Comparison of ENCODE assay signal across 1 cellular context in the genomic region with DNA sequence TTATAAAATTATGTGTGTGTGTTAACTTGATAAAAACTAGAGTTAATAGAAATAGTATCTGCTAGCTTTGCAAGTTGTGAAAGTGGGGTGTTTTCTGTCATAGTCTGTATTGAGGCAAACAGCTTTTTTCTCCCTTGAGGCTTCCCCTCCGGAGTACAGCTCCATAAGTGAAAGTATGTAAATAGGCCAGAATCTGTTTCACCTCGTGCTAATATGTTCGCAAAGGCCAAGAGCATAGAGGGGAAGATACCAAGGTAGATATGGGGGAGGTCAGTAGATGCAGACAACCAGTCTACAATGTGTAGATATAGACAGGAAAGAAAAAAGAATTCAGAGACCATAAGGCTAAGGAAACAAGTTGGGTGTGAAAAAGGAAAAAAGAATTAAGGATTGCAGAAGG.
TF ChIP-seq lines count a peak whose summit lies in the region.

No MANE protein-coding gene starts in this region.

TF ChIP-seq in GM23338, 12 proteins besides CTCF, POLR2A, EP300 and RAD21 (continued from another document):
- TF ChIP-seq REST (IDR thresholded peaks at IDR 0.05; ENCODE audit: unreplicated experiment) = no peak
- TF ChIP-seq EZH2phosphoT487 (IDR thresholded peaks at IDR 0.05; ENCODE audit: unreplicated experiment) = no peak
- no peak for TF ChIP-seq JUNB (IDR thresholded peaks at IDR 0.05; ENCODE audit: unreplicated experiment)
- no peak for TF ChIP-seq ZNF331 (CRISPR knock-in tag; IDR thresholded peaks at IDR 0.05; ENCODE audit: low read depth)
- TF ChIP-seq EZH2 (IDR thresholded peaks at IDR 0.05; ENCODE audit: low read depth, unreplicated experiment) = no peak
- TF ChIP-seq POLR2AphosphoS5 (IDR thresholded peaks at IDR 0.05; ENCODE audit: low read depth) = no peak
- no peak for TF ChIP-seq CREB1 (CRISPR knock-in tag; IDR thresholded peaks at IDR 0.05; ENCODE audit: low read depth)
- no peak for TF ChIP-seq ZNF114 (CRISPR knock-in tag; IDR thresholded peaks at IDR 0.05)
- no peak for TF ChIP-seq NANOG (IDR thresholded peaks at IDR 0.05; ENCODE audit: borderline replicate concordance)
TF ChIP-seq in GM23338: peak in this region for 0.
